ENCODE assay signal across 21 cellular contexts in genomic region chr3:141699349-141699748, GRCh38.
"Had no signal": no experiment of that assay in that cellular context is flagged by ENCODE, and none has a peak within 500 bp of the region (broad histone marks: within the 10 kb centered on the region; RNA-seq: fewer than 3 reads in every experiment).

No MANE protein-coding gene starts in this region.

- H3K36me3 ChIP-seq: gastrocnemius medialis, heart left ventricle, left ventricle myocardium inferior, lower lobe of right lung, prostate gland, right atrium auricular region, sigmoid colon, spleen, tibial artery had no signal

- H3K27ac ChIP-seq: dorsolateral prefrontal cortex, gastrocnemius medialis, heart left ventricle, left ventricle myocardium inferior, lower lobe of right lung, prostate gland, right atrium auricular region, sigmoid colon, spleen, testis, tibial artery had no signal

- H3K9me3 ChIP-seq: gastrocnemius medialis, heart left ventricle, left ventricle myocardium inferior, lower lobe of right lung, prostate gland, right atrium auricular region, sigmoid colon, spleen, testis, tibial artery had no signal

- H3K4me1 ChIP-seq: gastrocnemius medialis, heart left ventricle, left ventricle myocardium inferior, prostate gland, right atrium auricular region, sigmoid colon, spleen, testis had no signal

- DNase-seq: dorsolateral prefrontal cortex; effector CD4-positive, alpha-beta T cell; foreskin fibroblast; gastrocnemius medialis; heart left ventricle; hippocampal formation; left cardiac atrium; left ventricle myocardium inferior; lower lobe of right lung; naive thymus-derived CD8-positive, alpha-beta T cell; nephron progenitor cell; nucleus accumbens; sigmoid colon; spleen; stimulated activated CD4-positive, alpha-beta T cell treated with anti-CD3 and anti-CD28 coated beads, Interleukin-4, amount 100 ng/mL, for 4 hours; stimulated activated naive CD8-positive, alpha-beta T cell treated with anti-CD3 and anti-CD28 coated beads, Interleukin-15, Interleukin-2, amounts not matched to agents 100 U/mL and 50 U/mL, for 24 hours; substantia nigra; tibial artery had no signal

- H3K4me3 ChIP-seq: dorsolateral prefrontal cortex, gastrocnemius medialis, heart left ventricle, left ventricle myocardium inferior, lower lobe of right lung, prostate gland, right atrium auricular region, sigmoid colon, spleen, tibial artery had no signal

- H3K27me3 ChIP-seq: dorsolateral prefrontal cortex, gastrocnemius medialis, right atrium auricular region, sigmoid colon, spleen, testis, tibial artery had no signal
